Comparison of ENCODE assay signal across 1 cellular context in genomic region chr1:43054961-43055360, GRCh38.
TF ChIP-seq lines count a peak whose summit lies in the region.

No MANE protein-coding gene starts in this region.

TF ChIP-seq in IMR-90, 13 proteins besides CTCF, POLR2A, EP300 and RAD21:
- no peak for TF ChIP-seq SMC3 (IDR thresholded peaks at IDR 0.05; ENCODE audit: low read depth, low read length)
- TF ChIP-seq FOS (IDR thresholded peaks at IDR 0.05; ENCODE audit: low read depth, low read length): no peak
- TF ChIP-seq CEBPB (IDR thresholded peaks at IDR 0.05; ENCODE audit: low read depth, low read length): no peak
- no peak for TF ChIP-seq ELK1 (IDR thresholded peaks at IDR 0.05; ENCODE audit: borderline replicate concordance, low read depth, low read length)
- no peak for TF ChIP-seq RFX5 (IDR thresholded peaks at IDR 0.05; ENCODE audit: low read depth, low read length)
- TF ChIP-seq RCOR1 (IDR thresholded peaks at IDR 0.05; ENCODE audit: insufficient replicate concordance, low read length): no peak
- TF ChIP-seq MXI1 (IDR thresholded peaks at IDR 0.05; ENCODE audit: borderline replicate concordance, low read depth, low read length): no peak
- TF ChIP-seq CHD1 (IDR thresholded peaks at IDR 0.05; ENCODE audit: low read depth, low read length): no peak
- no peak for TF ChIP-seq BHLHE40 (IDR thresholded peaks at IDR 0.05; ENCODE audit: low read depth, low read length)
